9 cellular contexts compared by ENCODE assay signal in the genomic region with DNA sequence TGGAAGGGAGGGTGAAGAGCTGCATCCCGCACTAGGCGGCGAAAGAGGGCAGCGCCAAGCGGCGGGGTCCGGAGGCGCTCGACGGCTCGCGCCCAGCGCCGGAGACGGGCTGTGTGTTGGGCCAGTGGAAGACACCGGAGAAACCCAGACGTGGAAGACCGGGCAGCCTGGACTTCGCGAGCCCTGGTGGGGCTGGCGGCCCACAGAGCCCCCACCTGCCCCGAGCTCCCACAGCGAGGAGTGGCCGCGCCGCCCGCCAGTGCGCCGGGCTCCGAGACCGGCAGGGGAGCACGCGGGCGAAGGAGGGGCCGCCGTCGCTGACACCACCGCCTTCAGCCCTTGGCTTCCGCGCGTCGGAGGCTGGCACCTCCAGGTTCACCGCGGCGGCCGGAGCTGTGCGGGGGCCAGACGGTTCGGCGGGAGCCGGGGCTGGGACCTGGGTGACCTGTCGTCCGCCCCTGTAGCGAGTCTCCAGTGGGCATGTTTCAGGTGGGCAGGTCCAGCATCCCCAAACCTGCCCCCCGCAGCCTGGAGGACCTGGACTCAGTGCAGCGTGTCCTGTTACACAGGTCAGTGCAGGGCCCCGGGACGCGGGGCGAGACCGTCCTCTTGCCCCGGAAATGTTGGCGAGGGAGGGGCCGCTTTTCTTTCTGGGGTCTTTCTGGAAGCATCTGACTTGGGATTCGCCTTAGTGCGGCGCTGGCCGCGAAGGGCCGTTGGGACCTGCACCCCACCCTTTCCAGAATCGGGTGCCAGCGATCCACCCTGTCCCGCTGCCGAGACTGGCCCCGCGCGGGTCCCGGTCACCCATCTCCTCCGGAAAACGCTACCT. TPM values are rescaled to one million over a fixed set of nuclear protein-coding genes. Genes with fewer than 3 reads are reported as not detected.
DNase-seq lines count a peak whose midpoint lies in the region; ATAC-seq and TF ChIP-seq lines count a peak whose summit lies in the region.
"Had no signal": no experiment of that assay in that cellular context is flagged by ENCODE, and none has a peak within 500 bp of the region (broad histone marks: within the 10 kb centered on the region; RNA-seq: fewer than 3 reads in every experiment).

No MANE protein-coding gene starts in this region.

- no peaks in the 10 kb centered on the region for H3K4me1 Mint-ChIP-seq in glutamatergic neuron (ENCODE audit: low read depth, unreplicated experiment)

- H3K27me3 ChIP-seq in WERI-Rb-1 (ENCODE audit: insufficient read depth, low read depth, severe bottlenecking), result no peaks in the 10 kb centered on the region

- H3K4me3 ChIP-seq in WERI-Rb-1 (ENCODE audit: low read depth, low read length), result peak overlapping the region; percentile 42

- peak overlapping the region; percentile 85 for H3K4me3 Mint-ChIP-seq in glutamatergic neuron (ENCODE audit: unreplicated experiment)

- no peak overlapping the region; the same call in 1 of the 2 replicates for H3K27ac ChIP-seq in WERI-Rb-1

- ATAC-seq in HG02678 (IDR thresholded peaks at IDR 0.05; ENCODE audit: unreplicated experiment), result peak; percentile 63

- H3K9me3 ChIP-seq in WERI-Rb-1 (ENCODE audit: severe bottlenecking), result no peaks in the 10 kb centered on the region

- no peaks in the 10 kb centered on the region for H3K36me3 ChIP-seq in WERI-Rb-1

- H3K36me3 Mint-ChIP-seq in glutamatergic neuron (ENCODE audit: unreplicated experiment), result no peaks in the 10 kb centered on the region

- H3K9me3 Mint-ChIP-seq in glutamatergic neuron (ENCODE audit: unreplicated experiment), result no peaks in the 10 kb centered on the region

- H3K27me3 Mint-ChIP-seq in glutamatergic neuron (ENCODE audit: unreplicated experiment), result peaks cover 2% of the 10 kb centered on the region

- no peak overlapping the region for H3K27ac Mint-ChIP-seq in glutamatergic neuron (ENCODE audit: unreplicated experiment)

- DNase-seq in ELR (ENCODE audit: low read depth) (peak; percentile 61), WERI-Rb-1 (no peak), glutamatergic neuron (peak; percentile 76), nucleus accumbens (lab: John Stamatoyannopoulos, UW) (peak in 36 of 56 donors; percentile 7 to 58 (median 26)), NCI-H446 (lab: John Stamatoyannopoulos, UW) (no peak), NCI-H1694 (lab: John Stamatoyannopoulos, UW) (no peak), epidermal melanocyte (ENCODE audit: insufficient read length, low spot score) (no peak)

- TF ChIP-seq CTCF in WERI-Rb-1 (IDR thresholded peaks at IDR 0.05; ENCODE audit: low read depth, low read length), result peak; percentile 68
- TF ChIP-seq CTCF in glutamatergic neuron (IDR thresholded peaks at IDR 0.05; ENCODE audit: partially characterized antibody, unreplicated experiment), result no peak

RNA-seq across cellular contexts. Expression of a gene that starts 9.6 kb away (rescaled TPM):
- total RNA-seq in glutamatergic neuron (ENCODE audit: unreplicated experiment), result 6.3 TPM
- total RNA-seq: T-helper 1 cell treated with Interleukin-12 subunit alpha and Interleukin-12 subunit beta and Interleukin-4 antibody, amounts not matched to agents 30 ng/mL and 1 ng/mL, for 36 hours had no signal

Comparison
In these comparisons a context has a peak if more than half of its experiments do, and no peak if none do; other contexts are left out.
1. DNase-seq: peak in ELR (single experiment), glutamatergic neuron (single experiment) and nucleus accumbens (36 of 56); none in WERI-Rb-1 (single experiment), NCI-H446 (0 of 2), NCI-H1694 (single experiment) and epidermal melanocyte (single experiment).